10 cellular contexts compared by ENCODE assay signal in genomic region chr4:155675709-155676429, GRCh38. TPM values are rescaled to one million over a fixed set of nuclear protein-coding genes. Genes with fewer than 3 reads are reported as not detected.
DNase-seq lines count a peak whose midpoint lies in the region; ATAC-seq, FAIRE-seq and TF ChIP-seq lines count a peak whose summit lies in the region.
"Had no signal": no experiment of that assay in that cellular context is flagged by ENCODE, and none has a peak within 500 bp of the region (broad histone marks: within the 10 kb centered on the region; RNA-seq: fewer than 3 reads in every experiment).

No MANE protein-coding gene starts in this region.

- no peak overlapping the region for H3K27ac Mint-ChIP-seq in activated T-cell treated with anti-CD3 and anti-CD28 coated beads, Interleukin-2, amount 50 U/mL, for 72 hours

- H3K4me1 Mint-ChIP-seq in activated T-cell treated with anti-CD3 and anti-CD28 coated beads, Interleukin-2, amount 50 U/mL, for 72 hours (ENCODE audit: low read depth) = no peaks in the 10 kb centered on the region

- H3K27ac ChIP-seq in mesodermal cell (ENCODE audit: low read depth, low read length, severe bottlenecking) (peak overlapping the region; percentile 51), thyroid gland (peak overlapping the region in 1 of 3 donors; percentile 1)

- intact Hi-C loops in thyroid gland (cut with DNase I) = loop anchor here (10.0 kb wide), 1 partner anchor 69 kb away; no protein-coding TSS in a partner anchor

- ATAC-seq in HG02759 (IDR thresholded peaks at IDR 0.05; ENCODE audit: unreplicated experiment) = peak; percentile 74
- no peak for ATAC-seq in activated T-cell treated with anti-CD3 and anti-CD28 coated beads, Interleukin-2, amount 50 U/mL, for 72 hours (replicated peaks in 1 of 2)

- no peaks in the 10 kb centered on the region for H3K36me3 ChIP-seq in mesodermal cell (ENCODE audit: control insufficient read depth, insufficient read depth, low read length)
- no peaks in the 10 kb centered on the region for H3K36me3 ChIP-seq in thyroid gland

- TF ChIP-seq POLR2A in thyroid gland (IDR thresholded peaks at IDR 0.05) (no peak), GM12891 (IDR thresholded peaks at IDR 0.05; ENCODE audit: low read depth, low read length) (no peak), erythroblast (IDR thresholded peaks at IDR 0.05; ENCODE audit: low read length) (no peak)

- 20% methylated on average over 1 of the region's 2 CpGs; no CpG with 5 or more reads in 1 of the 2 experiments for WGBS in mesodermal cell (ENCODE audit: insufficient coverage in 2 of 2), 2 experiments
- WGBS in thyroid gland, 2 donors = 34 to 49% methylated on average over 2 of the region's 2 CpGs

- no peak for TF ChIP-seq CTCF in thyroid gland (IDR thresholded peaks at IDR 0.05)

- no peak for FAIRE-seq in GM12891 (lab: Jason Lieb, UNC)
- FAIRE-seq: G401.6 had no signal

- H3K9me3 Mint-ChIP-seq in activated T-cell treated with anti-CD3 and anti-CD28 coated beads, Interleukin-2, amount 50 U/mL, for 72 hours = no peaks in the 10 kb centered on the region

- H3K9me3 ChIP-seq in mesodermal cell (ENCODE audit: control insufficient read depth, low read length) (no peaks in the 10 kb centered on the region), thyroid gland (no peaks in the 10 kb centered on the region)

- no peaks in the 10 kb centered on the region for H3K36me3 Mint-ChIP-seq in activated T-cell treated with anti-CD3 and anti-CD28 coated beads, Interleukin-2, amount 50 U/mL, for 72 hours (ENCODE audit: insufficient read depth in 2 of 2)

- DNase-seq in SIG-M5 (lab: John Stamatoyannopoulos, UW) (peak; percentile 87), thyroid gland (no peak), GM12891 (ENCODE audit: insufficient read length, low spot score) (no peak), erythroblast (lab: John Stamatoyannopoulos, UW) (no peak)
- DNase-seq in activated T-cell treated with anti-CD3 and anti-CD28 coated beads, Interleukin-2, amount 50 U/mL, for 72 hours = no peak
- DNase-seq: NCI-H1092 had no signal

- peaks cover 27% of the 10 kb centered on the region for H3K27me3 Mint-ChIP-seq in activated T-cell treated with anti-CD3 and anti-CD28 coated beads, Interleukin-2, amount 50 U/mL, for 72 hours (ENCODE audit: low read depth)

- no peaks in the 10 kb centered on the region for H3K27me3 ChIP-seq in thyroid gland

- peaks cover 12% of the 10 kb centered on the region for H3K4me1 ChIP-seq in mesodermal cell (ENCODE audit: control insufficient read depth, insufficient read depth, low read length, poor library complexity, severe bottlenecking)
- peaks cover 0 to 8% of the 10 kb centered on the region in 2 donors for H3K4me1 ChIP-seq in thyroid gland

- H3K4me3 ChIP-seq in GM08714 (ENCODE audit: low read length) (peak overlapping the region; percentile 61; the same call in 1 of the 2 replicates), mesodermal cell (ENCODE audit: extremely low read depth, insufficient read depth, low read length, poor library complexity, severe bottlenecking) (no peak overlapping the region), thyroid gland (replicated peaks in 1 of 3) (no peak overlapping the region)

- H3K4me3 Mint-ChIP-seq in activated T-cell treated with anti-CD3 and anti-CD28 coated beads, Interleukin-2, amount 50 U/mL, for 72 hours = no peak overlapping the region

TF ChIP-seq in GM12891, 5 proteins besides CTCF, POLR2A, EP300 and RAD21:
- TF ChIP-seq POU2F2 (IDR thresholded peaks at IDR 0.05; ENCODE audit: low read depth, low read length) (no peak), SPI1 (IDR thresholded peaks at IDR 0.05; ENCODE audit: low read depth, low read length) (no peak), POLR2AphosphoS5 (IDR thresholded peaks at IDR 0.05; ENCODE audit: low read depth, low read length) (no peak), TAF1 (IDR thresholded peaks at IDR 0.05; ENCODE audit: low read depth, low read length) (no peak), PAX5 (IDR thresholded peaks at IDR 0.05; ENCODE audit: insufficient read depth, low read length, severe bottlenecking) (no peak)

RNA-seq across cellular contexts. Expression of gene GUCY1A1, which starts 9.2 kb away (rescaled TPM):
- 12.1 TPM for polyA plus RNA-seq in mesodermal cell (2013, experiment 1 of 2)
- 16.5 TPM for polyA plus RNA-seq in mesodermal cell (2013, experiment 2 of 2)
- total RNA-seq in thyroid gland = 10 to 100 TPM; 11.4 to 25.8 (median 17.5) TPM
- 0.27 TPM for polyA plus RNA-seq in GM12891 (2012; ENCODE audit: low read depth, missing spikeins)
- under 1 TPM; 0.28 to 0.29 TPM for total RNA-seq in activated T-cell treated with anti-CD3 and anti-CD28 coated beads, Interleukin-2, amount 50 U/mL, for 72 hours

Comparison
In these comparisons a context has a peak if more than half of its experiments do, and no peak if none do; other contexts are left out.
1. RNA of gene GUCY1A1, which starts 9.2 kb away (total RNA-seq): 11.4 to 25.8 TPM in thyroid gland; 0.28 to 0.29 TPM in activated T-cell treated with anti-CD3 and anti-CD28 coated beads, Interleukin-2, amount 50 U/mL, for 72 hours; every median in the first group is over 4 times any median in the second.